In genomic region chr3:44326035-44326434, GRCh38 we compare ENCODE assay signal across 1 cellular context.
TF ChIP-seq lines count a peak whose summit lies in the region.

No MANE protein-coding gene starts in this region.

TF ChIP-seq in IMR-90, 13 proteins besides CTCF, POLR2A, EP300 and RAD21 (continued from another document):
- no peak for TF ChIP-seq RFX5 (IDR thresholded peaks at IDR 0.05; ENCODE audit: low read depth, low read length)
- peak; percentile 70 for TF ChIP-seq NFE2L2 (IDR thresholded peaks at IDR 0.05; ENCODE audit: low read depth, low read length)
- TF ChIP-seq USF2 (IDR thresholded peaks at IDR 0.05; ENCODE audit: low read depth, low read length): no peak
- TF ChIP-seq CHD1 (IDR thresholded peaks at IDR 0.05; ENCODE audit: low read depth, low read length): no peak
- TF ChIP-seq MXI1 (IDR thresholded peaks at IDR 0.05; ENCODE audit: borderline replicate concordance, low read depth, low read length): no peak
- no peak for TF ChIP-seq ELK1 (IDR thresholded peaks at IDR 0.05; ENCODE audit: borderline replicate concordance, low read depth, low read length)
- no peak for TF ChIP-seq BHLHE40 (IDR thresholded peaks at IDR 0.05; ENCODE audit: low read depth, low read length)
- TF ChIP-seq SMC3 (IDR thresholded peaks at IDR 0.05; ENCODE audit: low read depth, low read length): no peak
- no peak for TF ChIP-seq MAZ (IDR thresholded peaks at IDR 0.05; ENCODE audit: borderline replicate concordance, low read depth, low read length)
